ENCODE assay signal across 16 cellular contexts in genomic region chr7:142612264-142612881, GRCh38.
DNase-seq lines count a peak whose midpoint lies in the region; ATAC-seq, FAIRE-seq and TF ChIP-seq lines count a peak whose summit lies in the region.
"Had no signal": no experiment of that assay in that cellular context is flagged by ENCODE, and none has a peak within 500 bp of the region (broad histone marks: within the 10 kb centered on the region; RNA-seq: fewer than 3 reads in every experiment).

No MANE protein-coding gene starts in this region.

- peaks cover 7% of the 10 kb centered on the region for H3K27me3 Mint-ChIP-seq in activated T-helper 2 cell treated with anti-CD3 and anti-CD28 coated beads, Interferon-gamma antibody, Interleukin-2, Interleukin-4, amounts not matched to agents 10 μg/mL and 5 μg/mL and 100 μg/mL, durations not matched to agents 14 hours and 24 hours and 36 hours (ENCODE audit: low read depth)
- H3K27me3 Mint-ChIP-seq in chondrocyte (ENCODE audit: low read depth): peaks cover 33% of the 10 kb centered on the region

- TF ChIP-seq CTCF in kidney (IDR thresholded peaks at IDR 0.05; ENCODE audit: borderline replicate concordance, extremely low read depth, insufficient read depth): no peak
- TF ChIP-seq CTCF in chondrocyte (IDR thresholded peaks at IDR 0.05): no peak

- no peaks in the 10 kb centered on the region for H3K4me1 ChIP-seq in kidney (ENCODE audit: control insufficient read depth in 1 of 2, insufficient read depth in 1 of 2, low read depth in 1 of 2, low read length in 2 of 2)
- H3K4me1 ChIP-seq: transverse colon had no signal

- H3K4me1 Mint-ChIP-seq in activated T-helper 2 cell treated with anti-CD3 and anti-CD28 coated beads, Interferon-gamma antibody, Interleukin-2, Interleukin-4, amounts not matched to agents 10 μg/mL and 5 μg/mL and 100 μg/mL, durations not matched to agents 14 hours and 24 hours and 36 hours (ENCODE audit: low read depth): peaks cover 22% of the 10 kb centered on the region
- no peaks in the 10 kb centered on the region for H3K4me1 Mint-ChIP-seq in chondrocyte (ENCODE audit: low read depth)

- DNase-seq in NCI-H748 (lab: John Stamatoyannopoulos, UW; ENCODE audit: unreplicated experiment) (peak; percentile 22), NCI-H748 treated with DMSO at 0.1 percent for 48 hours (lab: John Stamatoyannopoulos, UW) (no peak), GF-D8 (lab: John Stamatoyannopoulos, UW) (peak; percentile 36), iris pigment epithelial cell (ENCODE audit: low read depth) (peak; percentile 61), kidney (no peak), chondrocyte (ENCODE audit: low spot score) (no peak)
- DNase-seq in activated T-helper 2 cell treated with anti-CD3 and anti-CD28 coated beads, Interferon-gamma antibody, Interleukin-2, Interleukin-4, amounts not matched to agents 10 μg/mL and 5 μg/mL and 100 μg/mL, durations not matched to agents 14 hours and 24 hours and 36 hours (ENCODE audit: low spot score): no peak
- DNase-seq: 8988T; activated CD8-positive, alpha-beta memory T cell treated with anti-CD3 and anti-CD28 coated beads, Interleukin-2, amount 50 U/mL, for 4 hours; Karpas-422; NCI-H1930; NCI-H774; transverse colon had no signal

- FAIRE-seq in kidney (lab: Jason Lieb, UNC): no peak
- FAIRE-seq: bronchial epithelial cell, GM12878 had no signal

- no peaks in the 10 kb centered on the region for H3K9me3 Mint-ChIP-seq in activated T-helper 2 cell treated with anti-CD3 and anti-CD28 coated beads, Interferon-gamma antibody, Interleukin-2, Interleukin-4, amounts not matched to agents 10 μg/mL and 5 μg/mL and 100 μg/mL, durations not matched to agents 14 hours and 24 hours and 36 hours
- H3K9me3 Mint-ChIP-seq in chondrocyte (ENCODE audit: low read depth): no peaks in the 10 kb centered on the region

- H3K36me3 ChIP-seq in kidney (ENCODE audit: control insufficient read depth in 1 of 2, insufficient read depth in 2 of 2, low read length in 2 of 2): no peaks in the 10 kb centered on the region
- H3K36me3 ChIP-seq: transverse colon had no signal

- ATAC-seq in GM21423 (IDR thresholded peaks at IDR 0.05; ENCODE audit: unreplicated experiment): no peak
- ATAC-seq: GM12878 had no signal

- H3K27ac Mint-ChIP-seq in activated T-helper 2 cell treated with anti-CD3 and anti-CD28 coated beads, Interferon-gamma antibody, Interleukin-2, Interleukin-4, amounts not matched to agents 10 μg/mL and 5 μg/mL and 100 μg/mL, durations not matched to agents 14 hours and 24 hours and 36 hours: peak overlapping the region; percentile 55
- H3K27ac Mint-ChIP-seq in chondrocyte (ENCODE audit: unreplicated experiment): no peak overlapping the region

- no peaks in the 10 kb centered on the region for H3K36me3 Mint-ChIP-seq in activated T-helper 2 cell treated with anti-CD3 and anti-CD28 coated beads, Interferon-gamma antibody, Interleukin-2, Interleukin-4, amounts not matched to agents 10 μg/mL and 5 μg/mL and 100 μg/mL, durations not matched to agents 14 hours and 24 hours and 36 hours (ENCODE audit: low read depth)
- H3K36me3 Mint-ChIP-seq in chondrocyte (ENCODE audit: low read depth): no peaks in the 10 kb centered on the region

- H3K9ac ChIP-seq in kidney (ENCODE audit: low read length in 2 of 2): no peak overlapping the region

- no peak overlapping the region for H3K27ac ChIP-seq in kidney (ENCODE audit: low read depth in 2 of 2, low read length in 2 of 2)
- H3K27ac ChIP-seq: transverse colon had no signal

- no peak overlapping the region for H3K4me3 Mint-ChIP-seq in activated T-helper 2 cell treated with anti-CD3 and anti-CD28 coated beads, Interferon-gamma antibody, Interleukin-2, Interleukin-4, amounts not matched to agents 10 μg/mL and 5 μg/mL and 100 μg/mL, durations not matched to agents 14 hours and 24 hours and 36 hours (ENCODE audit: low read depth)
- H3K4me3 Mint-ChIP-seq in chondrocyte (ENCODE audit: unreplicated experiment): no peak overlapping the region

- H3K4me3 ChIP-seq in kidney (ENCODE audit: low read length in 2 of 2): no peak overlapping the region
- H3K4me3 ChIP-seq: GM12878, transverse colon had no signal

- intact Hi-C loops in activated T-helper 2 cell treated with anti-CD3 and anti-CD28 coated beads, Interferon-gamma antibody, Interleukin-2, Interleukin-4, amounts not matched to agents 10 μg/mL and 5 μg/mL and 100 μg/mL, durations not matched to agents 14 hours and 24 hours and 36 hours (cut with micrococcal nuclease): loop anchor here (2.0 kb wide), 1 partner anchor 196 kb away; no protein-coding TSS in a partner anchor
- intact Hi-C loops in kidney (cut with DNase I): no loop called here

- no peaks in the 10 kb centered on the region for H3K9me3 ChIP-seq in kidney (ENCODE audit: control insufficient read depth in 1 of 2, low read length in 2 of 2)
- H3K9me3 ChIP-seq: transverse colon had no signal

Comparison
In these comparisons a context has a peak if more than half of its experiments do, and no peak if none do; other contexts are left out.
1. DNase-seq: peak in NCI-H748 (single experiment), GF-D8 (single experiment) and iris pigment epithelial cell (single experiment); none in NCI-H748 treated with DMSO at 0.1 percent for 48 hours (single experiment), activated T-helper 2 cell treated with anti-CD3 and anti-CD28 coated beads, Interferon-gamma antibody, Interleukin-2, Interleukin-4, amounts not matched to agents 10 μg/mL and 5 μg/mL and 100 μg/mL, durations not matched to agents 14 hours and 24 hours and 36 hours (single experiment), kidney (single experiment) and chondrocyte (single experiment).